8 cellular contexts compared by ENCODE assay signal in genomic region chr2:204177977-204178522, GRCh38.
A peak's percentile ranks its signal among the peaks of the same experiment; 100 is the strongest.
DNase-seq lines count a peak whose midpoint lies in the region; ATAC-seq and TF ChIP-seq lines count a peak whose summit lies in the region.

No MANE protein-coding gene starts in this region.

- peak; percentile 28 for DNase-seq in AG08396 (ENCODE audit: low spot score)
- DNase-seq in HK-2 (ENCODE audit: unreplicated experiment): peak; percentile 28
- peak; percentile 16 to 19 for DNase-seq in cardiac fibroblast (ENCODE audit: low read depth in 2 of 2)
- peak; percentile 12 for DNase-seq in medulla oblongata (ENCODE audit: extremely low spot score)
- peak; percentile 37 to 48 for DNase-seq in stimulated activated CD8-positive, alpha-beta memory T cell treated with anti-CD3 and anti-CD28 coated beads, Interleukin-7, amount 100 ng/mL, for 4 hours (ENCODE audit: low read depth in 2 of 2)
- DNase-seq in kidney glomerular epithelial cell (lab: John Stamatoyannopoulos, UW): no peak

- no peak overlapping the region for H3K4me3 ChIP-seq in WI38 (ENCODE audit: low read depth, low read length)
- H3K4me3 ChIP-seq in cardiac fibroblast (replicated peaks in 1 of 2; ENCODE audit: low read depth in 2 of 2, low read length in 2 of 2): no peak overlapping the region

- peak; percentile 77 for ATAC-seq in GM19035 (IDR thresholded peaks at IDR 0.05; ENCODE audit: unreplicated experiment)

- TF ChIP-seq CTCF in WI38 (IDR thresholded peaks at IDR 0.05; ENCODE audit: low read depth, low read length) (peak; percentile 49), cardiac fibroblast (IDR thresholded peaks at IDR 0.05; ENCODE audit: low read depth, low read length) (peak; percentile 45)
